24 cellular contexts compared by ENCODE assay signal in genomic region chr10:11867497-11867896, GRCh38.
"Had no signal": no experiment of that assay in that cellular context is flagged by ENCODE, and none has a peak within 500 bp of the region (broad histone marks: within the 10 kb centered on the region; RNA-seq: fewer than 3 reads in every experiment).

No MANE protein-coding gene starts in this region.

- H3K9me3 ChIP-seq: esophagus muscularis mucosa, gastrocnemius medialis, heart right ventricle, neutrophil, testis, tibial nerve, upper lobe of right lung, vagina had no signal

- H3K27ac Mint-ChIP-seq: dendritic cell treated with granulocyte-macrophage colony-stimulating factor and Interleukin-4, amounts not matched to agents 40 ng/mL and 50 ng/mL, for 4 days; effector memory CD8-positive, alpha-beta T cell; naive B cell; nephron; stimulated activated effector memory CD8-positive, alpha-beta T cell treated with anti-CD3 and anti-CD28 coated beads, Interleukin-12 subunit alpha, Interleukin-12 subunit beta, amount 100 ng/mL, for 72 hours; stimulated activated naive CD8-positive, alpha-beta T cell treated with anti-CD3 and anti-CD28 coated beads, Interleukin-15, Interleukin-2, amounts not matched to agents 100 ng/mL and 50 ng/mL, for 24 hours had no signal

- H3K4me2 ChIP-seq: smooth muscle cell had no signal

- H3K9me3 Mint-ChIP-seq: dendritic cell treated with granulocyte-macrophage colony-stimulating factor and Interleukin-4, amounts not matched to agents 40 ng/mL and 50 ng/mL, for 4 days; effector memory CD8-positive, alpha-beta T cell; naive B cell; nephron; stimulated activated effector memory CD8-positive, alpha-beta T cell treated with anti-CD3 and anti-CD28 coated beads, Interleukin-12 subunit alpha, Interleukin-12 subunit beta, amount 100 ng/mL, for 72 hours; stimulated activated naive CD8-positive, alpha-beta T cell treated with anti-CD3 and anti-CD28 coated beads, Interleukin-15, Interleukin-2, amounts not matched to agents 100 ng/mL and 50 ng/mL, for 24 hours had no signal

- H3K4me3 Mint-ChIP-seq: dendritic cell treated with granulocyte-macrophage colony-stimulating factor and Interleukin-4, amounts not matched to agents 40 ng/mL and 50 ng/mL, for 4 days; effector memory CD8-positive, alpha-beta T cell; naive B cell; nephron; stimulated activated effector memory CD8-positive, alpha-beta T cell treated with anti-CD3 and anti-CD28 coated beads, Interleukin-12 subunit alpha, Interleukin-12 subunit beta, amount 100 ng/mL, for 72 hours; stimulated activated naive CD8-positive, alpha-beta T cell treated with anti-CD3 and anti-CD28 coated beads, Interleukin-15, Interleukin-2, amounts not matched to agents 100 ng/mL and 50 ng/mL, for 24 hours had no signal

- H3K27ac ChIP-seq: esophagus muscularis mucosa, gastrocnemius medialis, heart right ventricle, neutrophil, testis, tibial nerve, upper lobe of right lung, vagina had no signal

- H3K36me3 ChIP-seq: esophagus muscularis mucosa, gastrocnemius medialis, heart right ventricle, neutrophil, vagina had no signal

- H3K4me3 ChIP-seq: esophagus muscularis mucosa, gastrocnemius medialis, heart right ventricle, lung, smooth muscle cell, testis, tibial nerve, upper lobe of right lung, vagina had no signal

- H3K27me3 Mint-ChIP-seq: dendritic cell treated with granulocyte-macrophage colony-stimulating factor and Interleukin-4, amounts not matched to agents 40 ng/mL and 50 ng/mL, for 4 days; effector memory CD8-positive, alpha-beta T cell had no signal

- H3K36me3 Mint-ChIP-seq: naive B cell; stimulated activated effector memory CD8-positive, alpha-beta T cell treated with anti-CD3 and anti-CD28 coated beads, Interleukin-12 subunit alpha, Interleukin-12 subunit beta, amount 100 ng/mL, for 72 hours had no signal

- H3K4me1 ChIP-seq: testis, upper lobe of right lung had no signal

- H3K27me3 ChIP-seq: neutrophil, testis, tibial nerve, upper lobe of right lung, vagina had no signal

- ATAC-seq: effector memory CD8-positive, alpha-beta T cell; gastrocnemius medialis; heart right ventricle; left cardiac atrium; left ventricle myocardium superior; right cardiac atrium; stimulated activated effector memory CD8-positive, alpha-beta T cell treated with anti-CD3 and anti-CD28 coated beads, Interleukin-12 subunit alpha, Interleukin-12 subunit beta, amount 100 ng/mL, for 72 hours; upper lobe of right lung had no signal

- DNase-seq: effector memory CD8-positive, alpha-beta T cell; gastrocnemius medialis; heart right ventricle; kidney; left cardiac atrium; left ventricle myocardium superior; mesenchymal stem cell; naive B cell; posterior cingulate gyrus; right cardiac atrium; stimulated activated CD4-positive, alpha-beta T cell treated with anti-CD3 and anti-CD28 coated beads, Interleukin-4, amount 100 ng/mL, for 1 hour; stimulated activated CD8-positive, alpha-beta memory T cell treated with anti-CD3 and anti-CD28 coated beads, Interleukin-4, amount 100 ng/mL, for 48 hours; testis; upper lobe of right lung had no signal
